ENCODE assay signal across 1 cellular context in the genomic region with DNA sequence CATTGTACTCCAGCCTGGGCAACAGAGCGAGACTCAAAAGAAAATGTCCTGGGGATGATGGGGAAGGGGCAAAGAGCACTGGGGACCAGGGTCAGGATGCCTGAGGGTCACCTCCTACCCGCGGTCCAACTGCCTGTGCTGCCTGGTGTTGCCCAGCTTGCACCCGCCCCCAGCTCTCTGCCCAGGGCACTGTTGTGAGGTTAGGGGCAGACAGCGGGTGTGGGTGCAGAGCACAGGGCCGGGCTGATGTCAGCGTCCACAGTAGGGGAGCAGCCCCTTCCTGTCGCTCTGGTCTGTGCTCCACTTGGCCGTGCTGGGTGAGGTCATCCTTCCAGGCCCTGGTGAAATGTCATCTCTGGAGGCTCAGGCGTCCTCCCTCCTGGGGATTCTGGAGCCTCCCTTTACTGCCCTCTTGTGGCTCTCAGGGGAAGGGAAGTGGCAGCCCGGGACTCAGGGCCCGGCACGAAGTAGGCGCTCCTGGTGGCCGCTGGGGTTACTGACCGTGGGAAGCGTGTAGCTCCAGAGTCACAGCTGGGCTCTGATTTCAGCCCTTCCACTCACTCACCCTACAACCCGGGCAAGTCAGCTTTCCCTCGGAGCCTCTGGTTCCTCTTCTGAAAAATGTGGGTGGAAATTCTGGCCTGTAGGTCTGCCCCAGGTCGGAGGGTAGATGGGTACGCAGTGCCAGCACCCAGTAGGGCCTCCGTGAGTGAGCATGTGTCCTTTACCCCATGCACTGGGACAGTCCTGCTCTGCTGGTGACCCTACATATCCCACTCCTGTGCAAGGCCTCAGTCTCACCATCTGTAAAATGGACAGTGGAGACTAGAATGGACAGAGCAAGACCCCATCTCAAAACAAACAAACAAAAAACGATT.
TF ChIP-seq lines count a peak whose summit lies in the region.

No MANE protein-coding gene starts in this region.

TF ChIP-seq in HepG2, 621 proteins besides CTCF, POLR2A, EP300 and RAD21 (continued from another document and continues in another):
- TF ChIP-seq, protein P1, sequence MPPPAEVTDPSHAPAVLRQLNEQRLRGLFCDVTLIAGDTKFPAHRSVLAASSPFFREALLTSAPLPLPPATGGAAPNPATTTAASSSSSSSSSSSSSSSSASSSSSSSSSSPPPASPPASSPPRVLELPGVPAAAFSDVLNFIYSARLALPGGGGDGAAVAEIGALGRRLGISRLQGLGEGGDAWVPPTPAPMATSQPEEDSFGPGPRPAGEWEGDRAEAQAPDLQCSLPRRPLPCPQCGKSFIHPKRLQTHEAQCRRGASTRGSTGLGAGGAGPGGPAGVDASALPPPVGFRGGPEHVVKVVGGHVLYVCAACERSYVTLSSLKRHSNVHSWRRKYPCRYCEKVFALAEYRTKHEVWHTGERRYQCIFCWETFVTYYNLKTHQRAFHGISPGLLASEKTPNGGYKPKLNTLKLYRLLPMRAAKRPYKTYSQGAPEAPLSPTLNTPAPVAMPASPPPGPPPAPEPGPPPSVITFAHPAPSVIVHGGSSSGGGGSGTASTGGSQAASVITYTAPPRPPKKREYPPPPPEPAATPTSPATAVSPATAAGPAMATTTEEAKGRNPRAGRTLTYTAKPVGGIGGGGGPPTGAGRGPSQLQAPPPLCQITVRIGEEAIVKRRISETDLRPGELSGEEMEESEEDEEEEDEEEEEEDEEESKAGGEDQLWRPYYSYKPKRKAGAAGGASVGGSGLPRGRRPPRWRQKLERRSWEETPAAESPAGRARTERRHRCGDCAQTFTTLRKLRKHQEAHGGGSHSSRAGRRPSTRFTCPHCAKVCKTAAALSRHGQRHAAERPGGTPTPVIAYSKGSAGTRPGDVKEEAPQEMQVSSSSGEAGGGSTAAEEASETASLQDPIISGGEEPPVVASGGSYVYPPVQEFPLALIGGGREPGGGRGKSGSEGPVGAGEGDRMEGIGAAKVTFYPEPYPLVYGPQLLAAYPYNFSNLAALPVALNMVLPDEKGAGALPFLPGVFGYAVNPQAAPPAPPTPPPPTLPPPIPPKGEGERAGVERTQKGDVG (CRISPR knock-in tag; IDR thresholded peaks at IDR 0.05; ENCODE audit: borderline replicate concordance) = peak; percentile 67; the same call in 1 of the 2 replicates
- no peak for TF ChIP-seq ASH2L (IDR thresholded peaks at IDR 0.05; ENCODE audit: insufficient read length, low read depth, low read length)
- TF ChIP-seq ZNF644 (CRISPR knock-in tag; IDR thresholded peaks at IDR 0.05; ENCODE audit: low read depth) = no peak
- no peak for TF ChIP-seq SRF (IDR thresholded peaks at IDR 0.05; ENCODE audit: low read depth, low read length)
- peak; percentile 77; the same call in 1 of the 2 replicates for TF ChIP-seq HNRNPL (IDR thresholded peaks at IDR 0.05; ENCODE audit: low read depth, low read length)
- no peak for TF ChIP-seq CHCHD3 (CRISPR knock-in tag; IDR thresholded peaks at IDR 0.05)
- peak; percentile 58; the same call in 1 of the 2 replicates for TF ChIP-seq IRF2 (CRISPR knock-in tag; IDR thresholded peaks at IDR 0.05)
- no peak for TF ChIP-seq ZNF333 (CRISPR knock-in tag; IDR thresholded peaks at IDR 0.05; ENCODE audit: borderline replicate concordance)
- TF ChIP-seq ATM (IDR thresholded peaks at IDR 0.05; ENCODE audit: borderline replicate concordance) = no peak
- TF ChIP-seq ELF3 (CRISPR knock-in tag; IDR thresholded peaks at IDR 0.05) = peak; percentile 63
- no peak for TF ChIP-seq ZNF749 (CRISPR knock-in tag; IDR thresholded peaks at IDR 0.05; ENCODE audit: borderline replicate concordance)
- TF ChIP-seq MEIS2 (CRISPR knock-in tag; IDR thresholded peaks at IDR 0.05) = peak; percentile 85; the same call in 1 of the 2 replicates
- TF ChIP-seq, protein P2, sequence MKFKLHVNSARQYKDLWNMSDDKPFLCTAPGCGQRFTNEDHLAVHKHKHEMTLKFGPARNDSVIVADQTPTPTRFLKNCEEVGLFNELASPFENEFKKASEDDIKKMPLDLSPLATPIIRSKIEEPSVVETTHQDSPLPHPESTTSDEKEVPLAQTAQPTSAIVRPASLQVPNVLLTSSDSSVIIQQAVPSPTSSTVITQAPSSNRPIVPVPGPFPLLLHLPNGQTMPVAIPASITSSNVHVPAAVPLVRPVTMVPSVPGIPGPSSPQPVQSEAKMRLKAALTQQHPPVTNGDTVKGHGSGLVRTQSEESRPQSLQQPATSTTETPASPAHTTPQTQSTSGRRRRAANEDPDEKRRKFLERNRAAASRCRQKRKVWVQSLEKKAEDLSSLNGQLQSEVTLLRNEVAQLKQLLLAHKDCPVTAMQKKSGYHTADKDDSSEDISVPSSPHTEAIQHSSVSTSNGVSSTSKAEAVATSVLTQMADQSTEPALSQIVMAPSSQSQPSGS (CRISPR knock-in tag; IDR thresholded peaks at IDR 0.05) = peak; percentile 94
- TF ChIP-seq TEAD3 (CRISPR knock-in tag; optimal IDR thresholded peaks at IDR 0.05; ENCODE audit: borderline replicate concordance) = peak; percentile 27
- TF ChIP-seq IKZF1 (IDR thresholded peaks at IDR 0.05) = no peak
- TF ChIP-seq ARNTL (CRISPR knock-in tag; IDR thresholded peaks at IDR 0.05) = no peak
- TF ChIP-seq FOXO1 (CRISPR knock-in tag; IDR thresholded peaks at IDR 0.05) = no peak
- peak; percentile 34; the same call in 1 of the 2 replicates for TF ChIP-seq ZNF331 (CRISPR knock-in tag; IDR thresholded peaks at IDR 0.05)
- TF ChIP-seq MTA1 (CRISPR knock-in tag; IDR thresholded peaks at IDR 0.05; ENCODE audit: borderline replicate concordance) = 0 out of 2 replicates have a peak, but pooled peaks have one; percentile 21
- TF ChIP-seq ZNF317 (CRISPR knock-in tag; IDR thresholded peaks at IDR 0.05) = no peak
- no peak for TF ChIP-seq ZNF652 (CRISPR knock-in tag; IDR thresholded peaks at IDR 0.05; ENCODE audit: borderline replicate concordance, low read depth)
- TF ChIP-seq, protein P3, sequence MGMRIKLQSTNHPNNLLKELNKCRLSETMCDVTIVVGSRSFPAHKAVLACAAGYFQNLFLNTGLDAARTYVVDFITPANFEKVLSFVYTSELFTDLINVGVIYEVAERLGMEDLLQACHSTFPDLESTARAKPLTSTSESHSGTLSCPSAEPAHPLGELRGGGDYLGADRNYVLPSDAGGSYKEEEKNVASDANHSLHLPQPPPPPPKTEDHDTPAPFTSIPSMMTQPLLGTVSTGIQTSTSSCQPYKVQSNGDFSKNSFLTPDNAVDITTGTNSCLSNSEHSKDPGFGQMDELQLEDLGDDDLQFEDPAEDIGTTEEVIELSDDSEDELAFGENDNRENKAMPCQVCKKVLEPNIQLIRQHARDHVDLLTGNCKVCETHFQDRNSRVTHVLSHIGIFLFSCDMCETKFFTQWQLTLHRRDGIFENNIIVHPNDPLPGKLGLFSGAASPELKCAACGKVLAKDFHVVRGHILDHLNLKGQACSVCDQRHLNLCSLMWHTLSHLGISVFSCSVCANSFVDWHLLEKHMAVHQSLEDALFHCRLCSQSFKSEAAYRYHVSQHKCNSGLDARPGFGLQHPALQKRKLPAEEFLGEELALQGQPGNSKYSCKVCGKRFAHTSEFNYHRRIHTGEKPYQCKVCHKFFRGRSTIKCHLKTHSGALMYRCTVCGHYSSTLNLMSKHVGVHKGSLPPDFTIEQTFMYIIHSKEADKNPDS (CRISPR knock-in tag; IDR thresholded peaks at IDR 0.05) = no peak
- TF ChIP-seq, protein P4, sequence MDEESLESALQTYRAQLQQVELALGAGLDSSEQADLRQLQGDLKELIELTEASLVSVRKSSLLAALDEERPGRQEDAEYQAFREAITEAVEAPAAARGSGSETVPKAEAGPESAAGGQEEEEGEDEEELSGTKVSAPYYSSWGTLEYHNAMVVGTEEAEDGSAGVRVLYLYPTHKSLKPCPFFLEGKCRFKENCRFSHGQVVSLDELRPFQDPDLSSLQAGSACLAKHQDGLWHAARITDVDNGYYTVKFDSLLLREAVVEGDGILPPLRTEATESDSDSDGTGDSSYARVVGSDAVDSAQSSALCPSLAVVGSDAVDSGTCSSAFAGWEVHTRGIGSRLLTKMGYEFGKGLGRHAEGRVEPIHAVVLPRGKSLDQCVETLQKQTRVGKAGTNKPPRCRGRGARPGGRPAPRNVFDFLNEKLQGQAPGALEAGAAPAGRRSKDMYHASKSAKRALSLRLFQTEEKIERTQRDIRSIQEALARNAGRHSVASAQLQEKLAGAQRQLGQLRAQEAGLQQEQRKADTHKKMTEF (CRISPR knock-in tag; IDR thresholded peaks at IDR 0.05) = peak; percentile 53; the same call in 1 of the 2 replicates
- TF ChIP-seq, protein P5, sequence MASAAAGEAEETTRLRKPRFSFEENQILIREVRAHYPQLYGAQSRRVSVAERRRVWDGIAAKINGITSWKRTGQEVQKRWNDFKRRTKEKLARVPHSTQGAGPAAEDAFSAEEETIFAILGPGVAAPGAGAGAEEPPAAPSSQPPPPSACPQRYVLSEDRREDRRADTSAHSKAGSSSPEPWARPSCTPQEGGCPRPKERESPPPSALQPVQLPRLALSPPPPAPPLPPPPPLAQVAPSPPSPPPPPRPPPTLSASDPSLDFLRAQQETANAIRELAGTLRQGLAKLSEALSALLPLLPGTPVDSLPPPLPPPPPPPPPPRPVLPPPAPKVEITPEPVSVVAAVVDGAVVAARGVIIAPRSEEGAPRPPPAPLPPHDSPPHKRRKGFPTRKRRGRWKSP (CRISPR knock-in tag; IDR thresholded peaks at IDR 0.05) = no peak
- TF ChIP-seq NFIC (IDR thresholded peaks at IDR 0.05; ENCODE audit: low read length) = no peak
- TF ChIP-seq DR1 (CRISPR knock-in tag; IDR thresholded peaks at IDR 0.05) = no peak
- no peak for TF ChIP-seq TCF12 (IDR thresholded peaks at IDR 0.05)
- TF ChIP-seq TCF12 (CRISPR knock-in tag; IDR thresholded peaks at IDR 0.05) = no peak
- TF ChIP-seq SMC3 (IDR thresholded peaks at IDR 0.05; ENCODE audit: low read length) = peak; percentile 72
- TF ChIP-seq, protein P6, sequence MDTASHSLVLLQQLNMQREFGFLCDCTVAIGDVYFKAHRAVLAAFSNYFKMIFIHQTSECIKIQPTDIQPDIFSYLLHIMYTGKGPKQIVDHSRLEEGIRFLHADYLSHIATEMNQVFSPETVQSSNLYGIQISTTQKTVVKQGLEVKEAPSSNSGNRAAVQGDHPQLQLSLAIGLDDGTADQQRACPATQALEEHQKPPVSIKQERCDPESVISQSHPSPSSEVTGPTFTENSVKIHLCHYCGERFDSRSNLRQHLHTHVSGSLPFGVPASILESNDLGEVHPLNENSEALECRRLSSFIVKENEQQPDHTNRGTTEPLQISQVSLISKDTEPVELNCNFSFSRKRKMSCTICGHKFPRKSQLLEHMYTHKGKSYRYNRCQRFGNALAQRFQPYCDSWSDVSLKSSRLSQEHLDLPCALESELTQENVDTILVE (CRISPR knock-in tag; IDR thresholded peaks at IDR 0.05) = no peak
- TF ChIP-seq, protein P7, sequence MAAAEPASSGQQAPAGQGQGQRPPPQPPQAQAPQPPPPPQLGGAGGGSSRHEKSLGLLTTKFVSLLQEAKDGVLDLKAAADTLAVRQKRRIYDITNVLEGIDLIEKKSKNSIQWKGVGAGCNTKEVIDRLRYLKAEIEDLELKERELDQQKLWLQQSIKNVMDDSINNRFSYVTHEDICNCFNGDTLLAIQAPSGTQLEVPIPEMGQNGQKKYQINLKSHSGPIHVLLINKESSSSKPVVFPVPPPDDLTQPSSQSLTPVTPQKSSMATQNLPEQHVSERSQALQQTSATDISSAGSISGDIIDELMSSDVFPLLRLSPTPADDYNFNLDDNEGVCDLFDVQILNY (CRISPR knock-in tag; conservative IDR thresholded peaks at IDR 0.05) = no peak
- TF ChIP-seq YY1 (IDR thresholded peaks at IDR 0.05; ENCODE audit: insufficient read depth, insufficient replicate concordance, low read depth, low read length) = peak; percentile 35
- no peak for TF ChIP-seq ZNF790 (CRISPR knock-in tag; IDR thresholded peaks at IDR 0.05; ENCODE audit: borderline replicate concordance)
- TF ChIP-seq ZNF7 (CRISPR knock-in tag; IDR thresholded peaks at IDR 0.05) = no peak
- TF ChIP-seq ZNF501 (CRISPR knock-in tag; IDR thresholded peaks at IDR 0.05) = no peak
- TF ChIP-seq, protein P8, sequence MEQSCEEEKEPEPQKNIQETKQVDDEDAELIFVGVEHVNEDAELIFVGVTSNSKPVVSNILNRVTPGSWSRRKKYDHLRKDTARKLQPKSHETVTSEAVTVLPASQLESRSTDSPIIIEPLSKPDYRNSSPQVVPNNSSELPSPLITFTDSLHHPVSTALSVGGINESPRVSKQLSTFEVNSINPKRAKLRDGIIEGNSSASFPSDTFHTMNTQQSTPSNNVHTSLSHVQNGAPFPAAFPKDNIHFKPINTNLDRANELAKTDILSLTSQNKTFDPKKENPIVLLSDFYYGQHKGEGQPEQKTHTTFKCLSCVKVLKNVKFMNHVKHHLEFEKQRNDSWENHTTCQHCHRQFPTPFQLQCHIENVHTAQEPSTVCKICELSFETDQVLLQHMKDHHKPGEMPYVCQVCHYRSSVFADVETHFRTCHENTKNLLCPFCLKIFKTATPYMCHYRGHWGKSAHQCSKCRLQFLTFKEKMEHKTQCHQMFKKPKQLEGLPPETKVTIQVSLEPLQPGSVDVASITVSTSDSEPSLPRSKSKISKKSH (CRISPR knock-in tag; IDR thresholded peaks at IDR 0.05; ENCODE audit: borderline replicate concordance) = peak; percentile 52; the same call in 1 of the 2 replicates
- TF ChIP-seq, protein P9, sequence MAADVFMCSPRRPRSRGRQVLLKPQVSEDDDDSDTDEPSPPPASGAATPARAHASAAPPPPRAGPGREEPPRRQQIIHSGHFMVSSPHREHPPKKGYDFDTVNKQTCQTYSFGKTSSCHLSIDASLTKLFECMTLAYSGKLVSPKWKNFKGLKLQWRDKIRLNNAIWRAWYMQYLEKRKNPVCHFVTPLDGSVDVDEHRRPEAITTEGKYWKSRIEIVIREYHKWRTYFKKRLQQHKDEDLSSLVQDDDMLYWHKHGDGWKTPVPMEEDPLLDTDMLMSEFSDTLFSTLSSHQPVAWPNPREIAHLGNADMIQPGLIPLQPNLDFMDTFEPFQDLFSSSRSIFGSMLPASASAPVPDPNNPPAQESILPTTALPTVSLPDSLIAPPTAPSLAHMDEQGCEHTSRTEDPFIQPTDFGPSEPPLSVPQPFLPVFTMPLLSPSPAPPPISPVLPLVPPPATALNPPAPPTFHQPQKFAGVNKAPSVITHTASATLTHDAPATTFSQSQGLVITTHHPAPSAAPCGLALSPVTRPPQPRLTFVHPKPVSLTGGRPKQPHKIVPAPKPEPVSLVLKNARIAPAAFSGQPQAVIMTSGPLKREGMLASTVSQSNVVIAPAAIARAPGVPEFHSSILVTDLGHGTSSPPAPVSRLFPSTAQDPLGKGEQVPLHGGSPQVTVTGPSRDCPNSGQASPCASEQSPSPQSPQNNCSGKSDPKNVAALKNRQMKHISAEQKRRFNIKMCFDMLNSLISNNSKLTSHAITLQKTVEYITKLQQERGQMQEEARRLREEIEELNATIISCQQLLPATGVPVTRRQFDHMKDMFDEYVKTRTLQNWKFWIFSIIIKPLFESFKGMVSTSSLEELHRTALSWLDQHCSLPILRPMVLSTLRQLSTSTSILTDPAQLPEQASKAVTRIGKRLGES (CRISPR knock-in tag; IDR thresholded peaks at IDR 0.05; ENCODE audit: borderline replicate concordance) = no peak
- TF ChIP-seq NR2C2 (CRISPR knock-in tag; IDR thresholded peaks at IDR 0.05; ENCODE audit: borderline replicate concordance) = no peak
- no peak for TF ChIP-seq CC2D1A (CRISPR knock-in tag; IDR thresholded peaks at IDR 0.05)
- TF ChIP-seq THYN1 (CRISPR knock-in tag; IDR thresholded peaks at IDR 0.05; ENCODE audit: borderline replicate concordance, low read depth) = no peak
- TF ChIP-seq ETV6 (CRISPR knock-in tag; conservative IDR thresholded peaks at IDR 0.05) = no peak
- TF ChIP-seq ZNF557 (CRISPR knock-in tag; IDR thresholded peaks at IDR 0.05) = 0 out of 2 replicates have a peak, but pooled peaks have one; percentile 18
- no peak for TF ChIP-seq HOXA9 (CRISPR knock-in tag; IDR thresholded peaks at IDR 0.05; ENCODE audit: borderline replicate concordance)
- TF ChIP-seq ZNF101 (CRISPR knock-in tag; IDR thresholded peaks at IDR 0.05; ENCODE audit: borderline replicate concordance, low read depth) = no peak
- TF ChIP-seq ZKSCAN1 (IDR thresholded peaks at IDR 0.05; ENCODE audit: low read length) = peak; percentile 91
- TF ChIP-seq ZMYM4 (CRISPR knock-in tag; IDR thresholded peaks at IDR 0.05) = 0 out of 2 replicates have a peak, but pooled peaks have one; percentile 20
- TF ChIP-seq ZNF577 (CRISPR knock-in tag; IDR thresholded peaks at IDR 0.05; ENCODE audit: borderline replicate concordance, low read depth) = no peak
